9 cellular contexts compared by ENCODE assay signal in the genomic region with DNA sequence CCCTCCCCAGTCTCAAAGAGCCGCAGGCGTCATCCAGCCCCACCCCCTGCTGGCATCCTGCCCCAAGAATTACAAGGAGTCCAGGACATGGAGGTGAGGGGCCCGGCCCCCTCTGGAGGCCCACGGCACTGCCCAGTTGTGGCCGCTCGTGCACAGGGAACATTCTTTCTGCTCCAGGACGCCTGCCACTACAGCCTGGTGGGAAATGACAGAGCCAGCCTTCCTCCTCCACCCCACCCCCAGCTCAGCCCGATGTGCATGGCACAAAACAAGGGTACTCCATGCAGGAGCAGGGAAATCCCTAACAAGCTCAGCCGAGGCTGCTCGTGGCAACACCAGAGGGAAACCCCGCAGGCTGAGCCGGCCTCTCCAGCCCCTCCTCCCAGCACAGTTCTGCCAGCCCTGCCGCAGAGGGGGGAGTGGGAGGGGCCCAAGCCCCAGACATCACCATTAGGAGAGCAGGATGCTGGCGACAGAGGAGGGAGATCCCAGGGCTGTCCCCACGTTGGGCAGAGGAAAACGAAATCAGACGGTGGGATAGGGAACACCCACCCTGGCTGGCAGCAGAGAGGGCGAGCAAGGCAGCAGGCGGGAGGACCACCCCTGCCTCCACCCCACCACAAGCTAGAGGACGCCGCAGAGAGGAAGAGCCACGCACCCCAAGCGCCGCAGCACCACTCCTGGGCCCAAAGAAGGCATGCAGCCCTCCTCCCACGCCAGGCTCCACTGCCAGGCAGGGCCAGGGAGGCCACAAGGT. TPM values are rescaled to one million over a fixed set of nuclear protein-coding genes. Genes with fewer than 3 reads are reported as not detected.
DNase-seq lines count a peak whose midpoint lies in the region; ATAC-seq and TF ChIP-seq lines count a peak whose summit lies in the region.
"Had no signal": no experiment of that assay in that cellular context is flagged by ENCODE, and none has a peak within 500 bp of the region (broad histone marks: within the 10 kb centered on the region; RNA-seq: fewer than 3 reads in every experiment).

No MANE protein-coding gene starts in this region.

- H3K4me1 Mint-ChIP-seq in activated CD4-positive, alpha-beta memory T cell treated with anti-CD3 and anti-CD28 coated beads, Interleukin-2, amount 10 ng/mL, durations not matched to agents 7 days and 5 days, result peaks cover 86% of the 10 kb centered on the region

- H3K14ac ChIP-seq in IMR-90 (replicated peaks; ENCODE audit: low read depth, low read length), result no peak overlapping the region

- no peaks in the 10 kb centered on the region; the same call in 1 of the 2 replicates for H3K4me1 ChIP-seq in IMR-90 (ENCODE audit: control insufficient read depth, insufficient read depth, low read length)

- DNase-seq in DMS79 (lab: John Stamatoyannopoulos, UW) (peak; percentile 92), IMR-90 (no peak), left kidney (ENCODE audit: low read depth, low spot score) (peak; percentile 64), GF-D8 (lab: John Stamatoyannopoulos, UW) (no peak), NCI-H748 treated with DMSO at 0.1 percent for 48 hours (lab: John Stamatoyannopoulos, UW) (no peak), GM20000 (ENCODE audit: low spot score) (no peak)
- DNase-seq in activated CD4-positive, alpha-beta memory T cell treated with anti-CD3 and anti-CD28 coated beads, Interleukin-2, amount 10 ng/mL, durations not matched to agents 7 days and 5 days, result peak; percentile 41

- dilution Hi-C loops in IMR-90 (cut with HindIII; ENCODE audit: low sequenced_read_pairs, unreplicated experiment), result no loop called here

- in situ Hi-C loops in IMR-90 (cut with MboI; ENCODE audit: low sequenced_read_pairs), result no loop called here

- no peak overlapping the region for H3K27ac ChIP-seq in IMR-90 (ENCODE audit: insufficient read depth, low read length)
- H3K27ac ChIP-seq: brain microvascular endothelial cell had no signal

- no peaks in the 10 kb centered on the region for H3K27me3 Mint-ChIP-seq in activated CD4-positive, alpha-beta memory T cell treated with anti-CD3 and anti-CD28 coated beads, Interleukin-2, amount 10 ng/mL, durations not matched to agents 7 days and 5 days

- H3K4ac ChIP-seq in IMR-90 (ENCODE audit: low read depth, low read length), result no peak overlapping the region

- H2BK20ac ChIP-seq in IMR-90 (ENCODE audit: low read depth, low read length), result no peak overlapping the region

- CTCF ChIA-PET in IMR-90 (lab: Yijun Ruan, JAX), result interaction anchor here (0.6 to 1.0 kb wide), 2 partner anchors 17 to 214 kb away, joined by 3 to 4 read pairs; no protein-coding TSS in a partner anchor
- CTCF ChIA-PET in activated CD4-positive, alpha-beta memory T cell treated with anti-CD3 and anti-CD28 coated beads, Interleukin-2, amount 10 ng/mL, durations not matched to agents 7 days and 5 days (lab: Charles Lee), result interaction anchor here (0.8 to 7.4 kb wide), 8 partner anchors 10 to 329 kb away, joined by 3 to 77 read pairs (median 4); a partner anchor contains a TSS

- no peak overlapping the region for H2BK15ac ChIP-seq in IMR-90 (ENCODE audit: low read depth, low read length)

- no peaks in the 10 kb centered on the region for H3K36me3 ChIP-seq in IMR-90 (ENCODE audit: control insufficient read depth, insufficient read depth, low read length)
- H3K36me3 ChIP-seq: brain microvascular endothelial cell had no signal

- TF ChIP-seq CTCF in IMR-90 (conservative IDR thresholded peaks at IDR 0.05; ENCODE audit: low read depth, low read length), result no peak
- no peak for TF ChIP-seq CTCF in GM20000 (IDR thresholded peaks at IDR 0.05; ENCODE audit: extremely low read depth, missing control alignments)

- H2AFZ ChIP-seq in IMR-90 (replicated peaks; ENCODE audit: low read length, poor library complexity), result peak overlapping the region; percentile 32

- peak overlapping the region; percentile 28 for H2AK9ac ChIP-seq in IMR-90 (replicated peaks; ENCODE audit: low read depth, low read length, poor library complexity)

- no peak overlapping the region for H2AK5ac ChIP-seq in IMR-90 (ENCODE audit: low read depth, low read length)

- BruUV-seq in IMR-90 (replicated peaks; lab: Mats Ljungman, UMichigan), result no TSS peak

- H2BK120ac ChIP-seq in IMR-90 (ENCODE audit: low read depth, low read length), result no peak overlapping the region

- peak; percentile 9; the same call in 1 of the 2 replicates for ATAC-seq in IMR-90 (ENCODE audit: low read depth)
- no peak for ATAC-seq in HG03439 (IDR thresholded peaks at IDR 0.05; ENCODE audit: unreplicated experiment)

- no CpG with 5 or more reads among the region's 25 CpGs for WGBS in IMR-90 (ENCODE audit: extremely low coverage in 2 of 2, insufficient read length in 1 of 2), 2 experiments

- TF ChIP-seq POLR2A in IMR-90 (IDR thresholded peaks at IDR 0.05; ENCODE audit: low read depth, low read length), result no peak

- peak overlapping the region; percentile 63 for H3K4me3 Mint-ChIP-seq in activated CD4-positive, alpha-beta memory T cell treated with anti-CD3 and anti-CD28 coated beads, Interleukin-2, amount 10 ng/mL, durations not matched to agents 7 days and 5 days

- H4K20me1 ChIP-seq in IMR-90 (ENCODE audit: insufficient read depth, low read length), result no peaks in the 10 kb centered on the region

- intact Hi-C loops in IMR-90 (cut with micrococcal nuclease), result no loop called here

- H3K4me3 ChIP-seq in IMR-90 (ENCODE audit: insufficient read depth, low read depth, low read length), result no peak overlapping the region

- no peak for TF ChIP-seq RAD21 in IMR-90 (IDR thresholded peaks at IDR 0.05; ENCODE audit: low read length)

- H4K8ac ChIP-seq in IMR-90 (ENCODE audit: low read depth in 2 of 2, low read length in 2 of 2), result no peak overlapping the region

- no peak overlapping the region for H2BK5ac ChIP-seq in IMR-90 (ENCODE audit: low read depth, low read length, poor library complexity, severe bottlenecking)

- POLR2A ChIA-PET in IMR-90 (lab: Charles Lee; ENCODE audit: unreplicated experiment), result no interaction called here
- POLR2A ChIA-PET in activated CD4-positive, alpha-beta memory T cell treated with anti-CD3 and anti-CD28 coated beads, Interleukin-2, amount 10 ng/mL, durations not matched to agents 7 days and 5 days (lab: Charles Lee), result interaction anchor here (1.2 to 7.3 kb wide), 9 partner anchors 10 to 327 kb away, joined by 3 to 57 read pairs (median 6); a partner anchor contains a TSS

- H3K9ac ChIP-seq in IMR-90 (ENCODE audit: low read depth, low read length), result no peak overlapping the region

- no peak overlapping the region; the same call in 1 of the 2 replicates for H3K56ac ChIP-seq in IMR-90 (ENCODE audit: extremely low read depth, insufficient read depth, low read length)

- peaks cover 35% of the 10 kb centered on the region for H3K36me3 Mint-ChIP-seq in activated CD4-positive, alpha-beta memory T cell treated with anti-CD3 and anti-CD28 coated beads, Interleukin-2, amount 10 ng/mL, durations not matched to agents 7 days and 5 days (ENCODE audit: low read depth)

- no peak overlapping the region for H3K23ac ChIP-seq in IMR-90 (ENCODE audit: low read depth, low read length)

- no peak overlapping the region for H3K4me2 ChIP-seq in IMR-90 (ENCODE audit: low read depth, low read length)

- H4K5ac ChIP-seq in IMR-90 (ENCODE audit: low read depth, low read length), result no peak overlapping the region

- no peak overlapping the region for H4K91ac ChIP-seq in IMR-90 (ENCODE audit: insufficient read depth, low read depth, low read length)

- H3K9me1 ChIP-seq in IMR-90 (ENCODE audit: insufficient read depth, low read length), result no peaks in the 10 kb centered on the region

- H3K79me1 ChIP-seq in IMR-90 (ENCODE audit: low read depth in 1 of 2, low read length in 2 of 2), result no peaks in the 10 kb centered on the region

- no peaks in the 10 kb centered on the region for H3K9me3 ChIP-seq in IMR-90 (ENCODE audit: control insufficient read depth, insufficient read depth, low read length)

- H3K18ac ChIP-seq in IMR-90 (ENCODE audit: low read depth, low read length), result no peak overlapping the region

- H3K27me3 ChIP-seq in IMR-90 (ENCODE audit: control insufficient read depth, insufficient read depth, low read length), result peaks cover 15% of the 10 kb centered on the region; the same call in 1 of the 2 replicates

- H3K9me3 Mint-ChIP-seq in activated CD4-positive, alpha-beta memory T cell treated with anti-CD3 and anti-CD28 coated beads, Interleukin-2, amount 10 ng/mL, durations not matched to agents 7 days and 5 days, result no peaks in the 10 kb centered on the region

- peak overlapping the region; percentile 99 for H3K27ac Mint-ChIP-seq in activated CD4-positive, alpha-beta memory T cell treated with anti-CD3 and anti-CD28 coated beads, Interleukin-2, amount 10 ng/mL, durations not matched to agents 7 days and 5 days

TF ChIP-seq in IMR-90, 13 proteins besides CTCF, POLR2A, EP300 and RAD21 (continues in another document):
- TF ChIP-seq, protein P1, sequence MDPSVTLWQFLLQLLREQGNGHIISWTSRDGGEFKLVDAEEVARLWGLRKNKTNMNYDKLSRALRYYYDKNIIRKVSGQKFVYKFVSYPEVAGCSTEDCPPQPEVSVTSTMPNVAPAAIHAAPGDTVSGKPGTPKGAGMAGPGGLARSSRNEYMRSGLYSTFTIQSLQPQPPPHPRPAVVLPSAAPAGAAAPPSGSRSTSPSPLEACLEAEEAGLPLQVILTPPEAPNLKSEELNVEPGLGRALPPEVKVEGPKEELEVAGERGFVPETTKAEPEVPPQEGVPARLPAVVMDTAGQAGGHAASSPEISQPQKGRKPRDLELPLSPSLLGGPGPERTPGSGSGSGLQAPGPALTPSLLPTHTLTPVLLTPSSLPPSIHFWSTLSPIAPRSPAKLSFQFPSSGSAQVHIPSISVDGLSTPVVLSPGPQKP (IDR thresholded peaks at IDR 0.05; ENCODE audit: borderline replicate concordance, low read depth, low read length), result no peak
- TF ChIP-seq SMC3 (IDR thresholded peaks at IDR 0.05; ENCODE audit: low read depth, low read length), result no peak
- no peak for TF ChIP-seq RCOR1 (IDR thresholded peaks at IDR 0.05; ENCODE audit: insufficient replicate concordance, low read length)
- TF ChIP-seq BHLHE40 (IDR thresholded peaks at IDR 0.05; ENCODE audit: low read depth, low read length), result no peak
- TF ChIP-seq, protein P2, sequence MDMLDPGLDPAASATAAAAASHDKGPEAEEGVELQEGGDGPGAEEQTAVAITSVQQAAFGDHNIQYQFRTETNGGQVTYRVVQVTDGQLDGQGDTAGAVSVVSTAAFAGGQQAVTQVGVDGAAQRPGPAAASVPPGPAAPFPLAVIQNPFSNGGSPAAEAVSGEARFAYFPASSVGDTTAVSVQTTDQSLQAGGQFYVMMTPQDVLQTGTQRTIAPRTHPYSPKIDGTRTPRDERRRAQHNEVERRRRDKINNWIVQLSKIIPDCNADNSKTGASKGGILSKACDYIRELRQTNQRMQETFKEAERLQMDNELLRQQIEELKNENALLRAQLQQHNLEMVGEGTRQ (IDR thresholded peaks at IDR 0.05; ENCODE audit: low read depth, low read length), result no peak
- no peak for TF ChIP-seq FOS (IDR thresholded peaks at IDR 0.05; ENCODE audit: low read depth, low read length)

RNA-seq across cellular contexts. Expression of a gene that starts 10.0 kb away (rescaled TPM):
- under 0.01 TPM in 1 of 2 replicates, not detected in the other for total RNA-seq in IMR-90 (2012; rRNA removed)
- 0.10 and 0.13 TPM in 2 replicates for polyA plus RNA-seq in IMR-90 (2012; rRNA removed)
- 0.07 TPM in 1 of 2 replicates, not detected in the other for polyA plus RNA-seq in IMR-90 (2012; cell fraction: cytosol; rRNA removed)
- 0.47 and 0.55 TPM in 2 replicates for polyA plus RNA-seq in IMR-90 (2012; cell fraction: nucleus; rRNA removed; ENCODE audit: low replicate concordance)
- total RNA-seq in activated CD4-positive, alpha-beta memory T cell treated with anti-CD3 and anti-CD28 coated beads, Interleukin-2, amount 10 ng/mL, durations not matched to agents 7 days and 5 days, result 10 to 100 TPM; 66.2 to 70.8 TPM

Comparison
In these comparisons a context has a peak if more than half of its experiments do, and no peak if none do; other contexts are left out.
1. DNase-seq: peak in DMS79 (single experiment), activated CD4-positive, alpha-beta memory T cell treated with anti-CD3 and anti-CD28 coated beads, Interleukin-2, amount 10 ng/mL, durations not matched to agents 7 days and 5 days (single experiment) and left kidney (single experiment); none in IMR-90 (single experiment), GF-D8 (single experiment), NCI-H748 treated with DMSO at 0.1 percent for 48 hours (single experiment) and GM20000 (single experiment).
2. RNA of a gene that starts 10.0 kb away (total RNA-seq): 66.2 to 70.8 TPM in activated CD4-positive, alpha-beta memory T cell treated with anti-CD3 and anti-CD28 coated beads, Interleukin-2, amount 10 ng/mL, durations not matched to agents 7 days and 5 days; under 0.01 TPM in IMR-90; every median in the first group is over 10 times any median in the second.